9 cellular contexts compared by ENCODE assay signal in the genomic region with DNA sequence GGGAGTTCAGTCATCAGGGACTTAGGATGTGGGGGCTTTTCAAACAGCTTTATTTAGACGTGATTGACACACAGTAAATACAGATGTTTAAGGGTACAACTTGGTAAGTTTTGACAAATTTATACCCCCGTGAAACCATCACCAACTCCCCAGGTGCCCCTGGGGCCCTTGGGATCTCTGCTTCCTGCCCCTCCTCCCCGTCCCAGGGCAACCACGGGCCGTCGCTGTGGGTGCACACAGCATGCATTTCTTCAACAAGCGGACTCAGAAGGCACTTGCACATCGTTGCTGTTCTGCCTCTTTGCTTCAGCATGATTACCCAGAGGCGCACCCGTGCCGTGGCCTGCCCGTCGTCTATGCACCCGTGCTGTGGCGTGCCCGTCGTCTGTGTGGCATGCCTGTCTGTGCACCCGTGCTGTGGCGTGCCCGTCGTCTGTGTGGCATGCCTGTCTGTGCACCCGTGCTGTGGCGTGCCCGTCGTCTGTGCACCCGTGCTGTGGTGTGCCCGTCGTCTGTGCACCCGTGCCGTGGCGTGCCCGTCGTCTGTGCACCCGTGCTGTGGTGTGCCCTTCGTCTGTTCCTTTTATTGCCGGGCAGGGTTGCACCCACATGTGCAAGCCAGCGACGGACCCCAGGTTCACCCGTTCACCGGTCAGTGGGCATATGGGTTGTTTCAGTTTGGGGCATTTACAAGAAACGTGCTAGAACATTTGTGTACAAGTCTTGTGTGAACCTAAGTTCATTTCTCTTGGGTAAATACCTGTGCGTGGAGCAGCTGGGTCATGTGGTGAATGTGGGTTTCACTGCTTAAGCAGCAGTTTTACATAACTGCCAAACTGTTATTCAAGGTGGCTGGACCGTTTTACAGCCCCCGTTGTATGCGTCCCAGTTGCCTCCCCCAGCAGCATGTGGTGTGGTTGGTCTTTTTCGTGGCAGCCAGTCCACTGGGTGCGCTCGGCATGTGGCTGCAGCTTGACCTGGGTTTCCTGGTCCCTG. TPM values are rescaled to one million over a fixed set of nuclear protein-coding genes. Genes with fewer than 3 reads are reported as not detected.
A peak's percentile ranks its signal among the peaks of the same experiment; 100 is the strongest.
DNase-seq lines count a peak whose midpoint lies in the region; ATAC-seq, FAIRE-seq and TF ChIP-seq lines count a peak whose summit lies in the region.
"Had no signal": no experiment of that assay in that cellular context is flagged by ENCODE, and none has a peak within 500 bp of the region (broad histone marks: within the 10 kb centered on the region; RNA-seq: fewer than 3 reads in every experiment).

No MANE protein-coding gene starts in this region.

- DNase-seq in breast epithelium (ENCODE audit: low spot score in 2 of 2) = no peak
- DNase-seq in MCF 10A (ENCODE audit: unreplicated experiment) = no peak
- DNase-seq in Jurkat, Clone E6-1 (ENCODE audit: low read depth, low spot score) = peak; percentile 75
- DNase-seq in germinal center (ENCODE audit: low spot score) = peak; percentile 74
- DNase-seq in upper lobe of left lung = peak in 1 of 2 donors; percentile 79
- DNase-seq in NCI-H2107 (lab: John Stamatoyannopoulos, UW) = no peak
- DNase-seq in H4 (ENCODE audit: low spot score) = no peak
- DNase-seq in D721Med (ENCODE audit: insufficient read length, low spot score) = no peak

- peak overlapping the region; percentile 98 to 100 for H3K27ac ChIP-seq in breast epithelium
- H3K27ac ChIP-seq in upper lobe of left lung = peak overlapping the region; percentile 21 to 99 (median 80)

- CTCF ChIA-PET in MCF 10A (lab: Yijun Ruan, JAX) = interaction anchor here (0.9 to 1.4 kb wide), 2 partner anchors 14 to 811 kb away, joined by 3 to 8 read pairs; partner anchors contain the start of gene TSSC4

- TF ChIP-seq CTCF in breast epithelium (IDR thresholded peaks at IDR 0.05) (no peak), MCF 10A (IDR thresholded peaks at IDR 0.05; ENCODE audit: unreplicated experiment) (no peak), upper lobe of left lung (IDR thresholded peaks at IDR 0.05) (no peak), D721Med (IDR thresholded peaks at IDR 0.05; ENCODE audit: insufficient read depth, missing control alignments) (no peak)

- 69 to 75% methylated on average over 27 to 45 of the region's 48 CpGs for WGBS in upper lobe of left lung, 2 donors

- TF ChIP-seq POLR2A in breast epithelium (IDR thresholded peaks at IDR 0.05) (no peak), upper lobe of left lung (IDR thresholded peaks at IDR 0.05) (no peak)

- POLR2A ChIA-PET in MCF 10A (lab: Yijun Ruan, JAX) = interaction anchor here (1.2 kb wide), 1 partner anchor 12 kb away, joined by 3 read pairs; no protein-coding TSS in a partner anchor

- peaks cover 66 to 81% of the 10 kb centered on the region in 2 donors for H3K4me1 ChIP-seq in breast epithelium
- peaks cover 96 to 100% (median 99%) of the 10 kb centered on the region in 4 donors for H3K4me1 ChIP-seq in upper lobe of left lung
- H3K4me1 ChIP-seq: HAP-1 had no signal

- H3K9me3 ChIP-seq in breast epithelium (no peaks in the 10 kb centered on the region), upper lobe of left lung (no peaks in the 10 kb centered on the region)
- H3K9me3 ChIP-seq: HAP-1 had no signal

- H3K36me3 ChIP-seq in breast epithelium (no peaks in the 10 kb centered on the region), upper lobe of left lung (peaks cover 0 to 32% (median 11%) of the 10 kb centered on the region in 4 donors)

- H3K4me1 Mint-ChIP-seq in MCF 10A (ENCODE audit: insufficient read depth, unreplicated experiment) = peaks cover 18% of the 10 kb centered on the region

- peak overlapping the region in 1 of 3 donors; percentile 55 for H3K4me3 ChIP-seq in breast epithelium
- H3K4me3 ChIP-seq in Jurkat, Clone E6-1 (ENCODE audit: low read length) = peak overlapping the region; percentile 36
- no peak overlapping the region for H3K4me3 ChIP-seq in upper lobe of left lung
- H3K4me3 ChIP-seq: HAP-1 had no signal

- no peaks in the 10 kb centered on the region for H3K27me3 Mint-ChIP-seq in MCF 10A (ENCODE audit: insufficient read depth, unreplicated experiment)

- no peaks in the 10 kb centered on the region for H3K9me3 Mint-ChIP-seq in MCF 10A (ENCODE audit: unreplicated experiment)

- H3K4me3 Mint-ChIP-seq in MCF 10A (ENCODE audit: unreplicated experiment) = no peak overlapping the region

- H3K27me3 ChIP-seq in breast epithelium = no peaks in the 10 kb centered on the region
- H3K27me3 ChIP-seq in upper lobe of left lung = no peaks in the 10 kb centered on the region

- no peak for ATAC-seq in upper lobe of left lung (ENCODE audit: low FRiP score in 2 of 2)

- no peak overlapping the region for H3K27ac Mint-ChIP-seq in MCF 10A (ENCODE audit: low read depth, unreplicated experiment)

- no peak for TF ChIP-seq EP300 in upper lobe of left lung (IDR thresholded peaks at IDR 0.05)

- BruUV-seq in MCF 10A (replicated peaks; lab: Mats Ljungman, UMichigan) = no TSS peak

- intact Hi-C loops in breast epithelium (cut with DNase I; ENCODE audit: low total_unique reads) (no loop called here), MCF 10A (cut with micrococcal nuclease) (no loop called here)

- H3K36me3 Mint-ChIP-seq in MCF 10A (ENCODE audit: insufficient read depth, unreplicated experiment) = peaks cover 8% of the 10 kb centered on the region

- no peak for FAIRE-seq in D721Med (lab: Jason Lieb, UNC)

RNA-seq across cellular contexts. Expression of gene CD81, which starts 8.3 kb away (rescaled TPM):
- 100 to 1,000 TPM; 311 to 770 (median 330) TPM for total RNA-seq in breast epithelium
- 183 and 187 TPM in 2 replicates for total RNA-seq in MCF 10A (2022)
- 271 TPM for polyA plus RNA-seq in Jurkat, Clone E6-1 (2012; ENCODE audit: insufficient read depth, insufficient read length)
- 1,000 to 10,000 TPM in 1 of 6 donors, 100 to 1,000 TPM in 5; 398 to 1,053 (median 787) TPM for total RNA-seq in upper lobe of left lung
- 135 and 154 TPM in 2 replicates for total RNA-seq in H4 (2014; rRNA removed; shearing (Covaris generic))

RNA-seq across cellular contexts. Expression of gene TSSC4, which starts 15.1 kb away (rescaled TPM):
- 10 to 100 TPM; 36.8 to 44.9 (median 37.2) TPM for total RNA-seq in breast epithelium
- 69.9 and 70.3 TPM in 2 replicates for total RNA-seq in MCF 10A (2022)
- polyA plus RNA-seq in Jurkat, Clone E6-1 (2012; ENCODE audit: insufficient read depth, insufficient read length) = 50.0 TPM
- 10 to 100 TPM; 28.9 to 69.4 (median 50.3) TPM for total RNA-seq in upper lobe of left lung
- total RNA-seq in H4 (2014; rRNA removed; shearing (Covaris generic)) = 32.8 and 52.2 TPM in 2 replicates

RNA-seq across cellular contexts. Expression of gene TRPM5, which starts 58.9 kb away (rescaled TPM):
- not detected for total RNA-seq in breast epithelium
- not detected in 2 replicates for total RNA-seq in MCF 10A (2022)
- 0.39 TPM for polyA plus RNA-seq in Jurkat, Clone E6-1 (2012; ENCODE audit: insufficient read depth, insufficient read length)
- not detected for total RNA-seq in upper lobe of left lung
- total RNA-seq in H4 (2014; rRNA removed; shearing (Covaris generic)) = not detected in 2 replicates

RNA-seq across cellular contexts. Expression of gene KCNQ1, which starts 59.4 kb away (rescaled TPM):
- total RNA-seq in breast epithelium = 1 to 10 TPM; 3.6 to 6.2 (median 5.1) TPM
- total RNA-seq in MCF 10A (2022) = not detected in 2 replicates
- polyA plus RNA-seq in Jurkat, Clone E6-1 (2012; ENCODE audit: insufficient read depth, insufficient read length) = not detected
- 10 to 100 TPM; 18.0 to 45.4 (median 32.7) TPM for total RNA-seq in upper lobe of left lung
- total RNA-seq in H4 (2014; rRNA removed; shearing (Covaris generic)) = 0.04 TPM in 1 of 2 replicates, not detected in the other

Comparison
In these comparisons a context has a peak if more than half of its experiments do, and no peak if none do; other contexts are left out.
1. DNase-seq: peak in Jurkat, Clone E6-1 (single experiment) and germinal center (single experiment); none in breast epithelium (0 of 2), MCF 10A (single experiment), NCI-H2107 (single experiment), H4 (single experiment) and D721Med (single experiment).